In genomic region chr10:72248477-72249151, GRCh38 we compare ENCODE assay signal across 8 cellular contexts. TPM values are rescaled to one million over a fixed set of nuclear protein-coding genes. Genes with fewer than 3 reads are reported as not detected.
DNase-seq lines count a peak whose midpoint lies in the region; ATAC-seq and TF ChIP-seq lines count a peak whose summit lies in the region.

No MANE protein-coding gene starts in this region.

- 0 out of 4 replicates have a peak overlapping the region, but pooled peaks of 1 of the 2 experiments have one; percentile 1 for H3K4me3 ChIP-seq in Panc1 (ENCODE audit: low read depth in 2 of 2, low read length in 2 of 2)
- peak overlapping the region; percentile 48 for H3K4me3 ChIP-seq in psoas muscle

- H3K4me1 ChIP-seq in Panc1 (ENCODE audit: control insufficient read depth, insufficient read depth, low read length) (peaks cover 40% of the 10 kb centered on the region), psoas muscle (peaks cover 90% of the 10 kb centered on the region)

- POLR2A ChIA-PET in Panc1 (lab: Charles Lee): interaction anchor here (0.7 kb wide), 1 partner anchor 536 kb away, joined by 5 read pairs; no protein-coding TSS in a partner anchor

- intact Hi-C loops in Panc1 (cut with micrococcal nuclease; ENCODE audit: unreplicated experiment): no loop called here
- intact Hi-C loops in cardiac septum (cut with DNase I): loop anchor here (1.0 to 2.0 kb wide), 2 partner anchors 25 to 70 kb away; partner anchors contain the start of gene DDIT4
- intact Hi-C loops in psoas muscle (cut with DNase I): loop anchor here in 1 of 2 donors (2.0 kb wide), 1 partner anchor 18 kb away; no protein-coding TSS in a partner anchor

- no peaks in the 10 kb centered on the region for H3K36me3 Mint-ChIP-seq in activated naive CD4-positive, alpha-beta T cell treated with anti-CD3 and anti-CD28 coated beads, Interleukin-2, amount 50 U/mL, for 72 hours

- 2 to 4% (median 2%) methylated on average over 10 of the region's 10 CpGs for WGBS in psoas muscle, 3 donors

- ATAC-seq in HG03025 (IDR thresholded peaks at IDR 0.05; ENCODE audit: low FRiP score, unreplicated experiment): peak; percentile 78
- ATAC-seq in Panc1: peak; percentile 62
- peak; percentile 82 to 91 for ATAC-seq in activated naive CD4-positive, alpha-beta T cell treated with anti-CD3 and anti-CD28 coated beads, Interleukin-2, amount 50 U/mL, for 72 hours
- peak; percentile 85 to 93 (median 91) for ATAC-seq in psoas muscle

- CTCF ChIA-PET in Panc1 (lab: Charles Lee): interaction anchor here (0.6 to 0.7 kb wide), 3 partner anchors 12 to 81 kb away, joined by 5 to 6 read pairs (median 5); no protein-coding TSS in a partner anchor

- peak overlapping the region; percentile 78 for H3K27ac ChIP-seq in Panc1 (ENCODE audit: low read length)
- H3K27ac ChIP-seq in psoas muscle: peak overlapping the region; percentile 90

- BruUV-seq in Panc1 (replicated peaks; lab: Mats Ljungman, UMichigan): no TSS peak

- H3K9me3 ChIP-seq in Panc1 (ENCODE audit: control insufficient read depth, insufficient read depth, low read depth, low read length): no peaks in the 10 kb centered on the region
- no peaks in the 10 kb centered on the region for H3K9me3 ChIP-seq in psoas muscle

- no peaks in the 10 kb centered on the region for H3K27me3 ChIP-seq in Panc1 (ENCODE audit: control insufficient read depth, insufficient read depth, low read length)
- H3K27me3 ChIP-seq in psoas muscle (ENCODE audit: insufficient read depth in 3 of 3, low read length in 2 of 3): no peaks in the 10 kb centered on the region

- in situ Hi-C loops in Panc1 (cut with HindIII; ENCODE audit: low pct_unique_long_range_greater_than_20kb, low sequenced_read_pairs): no loop called here

- peak overlapping the region; percentile 85 to 93 for H3K27ac Mint-ChIP-seq in activated naive CD4-positive, alpha-beta T cell treated with anti-CD3 and anti-CD28 coated beads, Interleukin-2, amount 50 U/mL, for 72 hours

- no peaks in the 10 kb centered on the region for H3K9me3 Mint-ChIP-seq in activated naive CD4-positive, alpha-beta T cell treated with anti-CD3 and anti-CD28 coated beads, Interleukin-2, amount 50 U/mL, for 72 hours

- DNase-seq in NCI-H146 (lab: John Stamatoyannopoulos, UW) (peak; percentile 26), NCI-H146 treated with DMSO at 0.1 percent for 48 hours (lab: John Stamatoyannopoulos, UW; ENCODE audit: unreplicated experiment) (no peak), Panc1 (ENCODE audit: low read depth, low spot score) (no peak), cardiac septum (ENCODE audit: low spot score) (peak; percentile 90), psoas muscle (peak; percentile 87 to 93), NCI-H2196 (lab: John Stamatoyannopoulos, UW; ENCODE audit: unreplicated experiment) (no peak)
- peak; percentile 68 to 82 for DNase-seq in activated naive CD4-positive, alpha-beta T cell treated with anti-CD3 and anti-CD28 coated beads, Interleukin-2, amount 50 U/mL, for 72 hours (ENCODE audit: low spot score in 2 of 2)

- TF ChIP-seq CTCF in Panc1 (IDR thresholded peaks at IDR 0.05) (no peak), psoas muscle (IDR thresholded peaks at IDR 0.05) (no peak)

- no peaks in the 10 kb centered on the region for H3K36me3 ChIP-seq in Panc1 (ENCODE audit: control insufficient read depth, insufficient read depth, low read length)
- H3K36me3 ChIP-seq in psoas muscle (ENCODE audit: insufficient read depth in 1 of 2, low read depth in 1 of 2): no peaks in the 10 kb centered on the region

RNA-seq across cellular contexts. Expression of gene DDIT4, which starts 25.1 kb away (rescaled TPM):
- total RNA-seq in Panc1 (2021; ENCODE audit: unreplicated experiment) (157 TPM), cardiac septum (22.6 TPM), psoas muscle (100 to 1,000 TPM in 1 of 4 donors, 10 to 100 TPM in 3; 16.1 to 220 (median 65.4) TPM)
- polyA plus RNA-seq in Panc1 (2012; ENCODE audit: insufficient read length): 344 TPM
- 1,000 to 10,000 TPM; 1,025 to 1,076 TPM for total RNA-seq in activated naive CD4-positive, alpha-beta T cell treated with anti-CD3 and anti-CD28 coated beads, Interleukin-2, amount 50 U/mL, for 72 hours
- 100 to 1,000 TPM; 114 to 744 (median 487) TPM for polyA plus RNA-seq in psoas muscle

RNA-seq across cellular contexts. Expression of gene ASCC1, which starts 32.5 kb away (rescaled TPM):
- total RNA-seq in Panc1 (2021; ENCODE audit: unreplicated experiment): 114 TPM
- polyA plus RNA-seq in Panc1 (2012; ENCODE audit: insufficient read length): 72.9 TPM
- 10 to 100 TPM; 65.5 to 87.6 TPM for total RNA-seq in activated naive CD4-positive, alpha-beta T cell treated with anti-CD3 and anti-CD28 coated beads, Interleukin-2, amount 50 U/mL, for 72 hours
- total RNA-seq in cardiac septum: 21.2 TPM
- 10 to 100 TPM; 15.3 to 22.4 (median 19.4) TPM for total RNA-seq in psoas muscle
- 10 to 100 TPM; 17.9 to 37.0 (median 19.3) TPM for polyA plus RNA-seq in psoas muscle

RNA-seq across cellular contexts. Expression of gene ANAPC16, which starts 32.8 kb away (rescaled TPM):
- 110 TPM for total RNA-seq in Panc1 (2021; ENCODE audit: unreplicated experiment)
- polyA plus RNA-seq in Panc1 (2012; ENCODE audit: insufficient read length): 77.2 TPM
- 100 to 1,000 TPM in 1 of 2 donors, 10 to 100 TPM in 1; 88.2 to 107 TPM for total RNA-seq in activated naive CD4-positive, alpha-beta T cell treated with anti-CD3 and anti-CD28 coated beads, Interleukin-2, amount 50 U/mL, for 72 hours
- total RNA-seq in cardiac septum: 171 TPM
- 100 to 1,000 TPM in 3 of 4 donors, 10 to 100 TPM in 1; 80.3 to 144 (median 119) TPM for total RNA-seq in psoas muscle
- 100 to 1,000 TPM in 2 of 3 donors, 10 to 100 TPM in 1; 60.1 to 184 (median 167) TPM for polyA plus RNA-seq in psoas muscle

Comparison
In these comparisons a context has a peak if more than half of its experiments do, and no peak if none do; other contexts are left out.
1. DNase-seq: peak in NCI-H146 (single experiment), activated naive CD4-positive, alpha-beta T cell treated with anti-CD3 and anti-CD28 coated beads, Interleukin-2, amount 50 U/mL, for 72 hours (2 of 2), cardiac septum (single experiment) and psoas muscle (2 of 2); none in NCI-H146 treated with DMSO at 0.1 percent for 48 hours (single experiment), Panc1 (single experiment) and NCI-H2196 (single experiment).
2. Peak in every context shown above with its lines, with median percentiles within 50 percentile points of each other: ATAC-seq.